9 cellular contexts compared by ENCODE assay signal in the genomic region with DNA sequence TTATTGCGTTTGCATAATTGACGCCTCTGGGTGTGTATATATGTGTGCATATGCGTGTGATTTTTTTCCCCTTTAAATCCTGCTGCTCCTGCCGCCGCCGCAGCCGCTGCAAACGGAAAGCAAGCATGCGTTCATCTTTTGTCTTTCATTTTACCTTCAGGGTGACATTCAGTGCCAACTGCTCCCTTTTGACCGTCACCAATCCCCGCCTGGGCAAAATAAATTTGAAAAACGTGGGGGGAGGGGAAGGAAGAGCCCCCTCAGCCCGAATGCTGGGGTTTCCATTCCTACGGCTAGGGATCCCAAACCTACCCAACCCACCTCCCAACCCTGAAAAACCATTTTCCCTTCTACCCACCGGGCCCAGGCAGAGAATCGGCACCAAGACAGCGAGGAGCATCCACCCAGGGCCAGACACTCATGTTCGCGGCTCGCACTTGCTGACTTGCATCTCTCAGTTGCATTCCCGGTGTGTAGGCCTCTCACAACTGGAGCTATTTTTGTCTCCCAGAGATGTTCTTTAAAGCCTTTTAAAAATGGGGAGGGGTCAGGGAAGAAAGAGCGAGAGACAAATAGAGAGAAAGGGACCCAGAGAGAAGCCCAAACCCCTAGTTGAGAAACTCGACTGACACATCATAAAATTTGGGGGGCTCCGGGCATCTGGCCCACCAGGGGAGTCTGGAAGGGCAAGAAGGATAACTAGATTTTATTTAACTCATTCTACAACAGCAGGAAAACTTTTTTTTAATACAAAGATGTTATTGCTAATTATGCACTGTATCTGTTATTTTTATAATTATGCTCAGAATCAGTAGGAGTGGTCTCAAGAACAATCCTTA.
DNase-seq lines count a peak whose midpoint lies in the region; ATAC-seq and TF ChIP-seq lines count a peak whose summit lies in the region.
"Had no signal": no experiment of that assay in that cellular context is flagged by ENCODE, and none has a peak within 500 bp of the region (broad histone marks: within the 10 kb centered on the region; RNA-seq: fewer than 3 reads in every experiment).

No MANE protein-coding gene starts in this region.

- H2AFZ ChIP-seq in GM23338, result peak overlapping the region; percentile 77

- H3K4me1 ChIP-seq in GM23338 (ENCODE audit: insufficient read depth), result peaks cover 29% of the 10 kb centered on the region
- H3K4me1 ChIP-seq in SJSA1 (replicated peaks), result 0 out of 2 replicates have a peak, but pooled peaks cover 3% of the 10 kb centered on the region
- H3K4me1 ChIP-seq in left ventricle myocardium inferior, result peaks cover 30% of the 10 kb centered on the region
- peaks cover 3% of the 10 kb centered on the region for H3K4me1 ChIP-seq in rectal smooth muscle tissue (ENCODE audit: control insufficient read depth, insufficient read depth, low read length)

- H3K27ac Mint-ChIP-seq in GM23338, result no peak overlapping the region
- H3K27ac Mint-ChIP-seq: activated naive CD4-positive, alpha-beta T cell treated with anti-CD3 and anti-CD28 coated beads for 36 hours had no signal

- no peaks in the 10 kb centered on the region for H3F3A ChIP-seq in GM23338 (replicated peaks; ENCODE audit: low read depth)

- H3K27me3 ChIP-seq in GM23338 (ENCODE audit: insufficient read depth) (peaks cover 76% of the 10 kb centered on the region), SJSA1 (replicated peaks) (peaks cover 6% of the 10 kb centered on the region; the same call in 1 of the 2 replicates), left ventricle myocardium inferior (ENCODE audit: low read depth) (peaks cover 21% of the 10 kb centered on the region), rectal smooth muscle tissue (ENCODE audit: control insufficient read depth, insufficient read depth, low read length) (no peaks in the 10 kb centered on the region)

- H3K9me2 ChIP-seq in GM23338 (ENCODE audit: insufficient read depth), result no peaks in the 10 kb centered on the region

- peaks cover 5% of the 10 kb centered on the region; the same call in 1 of the 2 replicates for H4K20me1 ChIP-seq in GM23338 (replicated peaks; ENCODE audit: insufficient read depth)

- H3K27me3 Mint-ChIP-seq in GM23338 (ENCODE audit: insufficient read depth, low read depth, poor library complexity), result peaks cover 36% of the 10 kb centered on the region

- H3K4me2 ChIP-seq in GM23338, result peak overlapping the region; percentile 88

- TF ChIP-seq CTCF in GM23338 (conservative IDR thresholded peaks at IDR 0.05; ENCODE audit: low read depth in 2 of 2) (no peak), left ventricle myocardium inferior (IDR thresholded peaks at IDR 0.05; ENCODE audit: borderline replicate concordance) (no peak)

- H3K9me3 ChIP-seq in SJSA1 (replicated peaks) (no peaks in the 10 kb centered on the region), left ventricle myocardium inferior (replicated peaks) (no peaks in the 10 kb centered on the region)

- no peak overlapping the region for H3K27ac ChIP-seq in GM23338 (ENCODE audit: low read depth)
- H3K27ac ChIP-seq in SJSA1, result no peak overlapping the region
- H3K27ac ChIP-seq in left ventricle myocardium inferior (replicated peaks), result peak overlapping the region; percentile 92
- peak overlapping the region; percentile 56 for H3K27ac ChIP-seq in rectal smooth muscle tissue (ENCODE audit: low read depth, low read length)

- ATAC-seq in GM23338, result no peak; the same call in 2 of the 3 replicates
- ATAC-seq in GM19467 (IDR thresholded peaks at IDR 0.05; ENCODE audit: unreplicated experiment), result no peak

- H3K4me3 Mint-ChIP-seq in GM23338, result peak overlapping the region; percentile 88
- H3K4me3 Mint-ChIP-seq: activated naive CD4-positive, alpha-beta T cell treated with anti-CD3 and anti-CD28 coated beads for 36 hours had no signal

- peak overlapping the region; percentile 65 for H3K4me3 ChIP-seq in GM23338
- H3K4me3 ChIP-seq in SJSA1, result peak overlapping the region; percentile 34; the same call in 1 of the 2 replicates
- H3K4me3 ChIP-seq in left ventricle myocardium inferior, result peak overlapping the region; percentile 73
- H3K4me3 ChIP-seq in rectal smooth muscle tissue (ENCODE audit: low read length), result peak overlapping the region; percentile 74

- no peaks in the 10 kb centered on the region for H3K9me3 Mint-ChIP-seq in GM23338
- H3K9me3 Mint-ChIP-seq: activated naive CD4-positive, alpha-beta T cell treated with anti-CD3 and anti-CD28 coated beads for 36 hours had no signal

- no peak overlapping the region for H3K9ac ChIP-seq in rectal smooth muscle tissue (ENCODE audit: low read length)

- H3K4me1 Mint-ChIP-seq in GM23338, result peaks cover 29% of the 10 kb centered on the region

- no peaks in the 10 kb centered on the region for H3K36me3 ChIP-seq in GM23338 (ENCODE audit: insufficient read depth)
- no peaks in the 10 kb centered on the region for H3K36me3 ChIP-seq in SJSA1
- H3K36me3 ChIP-seq in left ventricle myocardium inferior, result no peaks in the 10 kb centered on the region
- H3K36me3 ChIP-seq in rectal smooth muscle tissue (ENCODE audit: control insufficient read depth, insufficient read depth, low read length), result no peaks in the 10 kb centered on the region

- intact Hi-C loops in left ventricle myocardium inferior (cut with micrococcal nuclease), result no loop called here

- H3K79me2 ChIP-seq in GM23338 (replicated peaks; ENCODE audit: insufficient read depth), result no peaks in the 10 kb centered on the region

- H3K36me3 Mint-ChIP-seq in GM23338 (ENCODE audit: low read depth), result no peaks in the 10 kb centered on the region

- DNase-seq in GM23338 (ENCODE audit: low spot score) (peak; percentile 17), SJSA1 (ENCODE audit: low read depth in 1 of 2, low spot score in 2 of 2) (no peak), left ventricle myocardium inferior (peak; percentile 20), NCI-H82 treated with DMSO at 0.1 percent for 48 hours (lab: John Stamatoyannopoulos, UW; ENCODE audit: unreplicated experiment) (no peak)
- DNase-seq in stimulated activated CD4-positive, alpha-beta T cell treated with anti-CD3 and anti-CD28 coated beads, Interleukin-4, amount 100 ng/mL, for 4 hours, result no peak
- DNase-seq in activated effector memory CD4-positive, alpha-beta T cell treated with Interleukin-2 at 50 U/mL for 16 hours, result no peak
- DNase-seq: activated naive CD4-positive, alpha-beta T cell treated with anti-CD3 and anti-CD28 coated beads for 36 hours had no signal

TF ChIP-seq in GM23338, 12 proteins besides CTCF, POLR2A, EP300 and RAD21 (continues in another document):
- TF ChIP-seq, protein P1, sequence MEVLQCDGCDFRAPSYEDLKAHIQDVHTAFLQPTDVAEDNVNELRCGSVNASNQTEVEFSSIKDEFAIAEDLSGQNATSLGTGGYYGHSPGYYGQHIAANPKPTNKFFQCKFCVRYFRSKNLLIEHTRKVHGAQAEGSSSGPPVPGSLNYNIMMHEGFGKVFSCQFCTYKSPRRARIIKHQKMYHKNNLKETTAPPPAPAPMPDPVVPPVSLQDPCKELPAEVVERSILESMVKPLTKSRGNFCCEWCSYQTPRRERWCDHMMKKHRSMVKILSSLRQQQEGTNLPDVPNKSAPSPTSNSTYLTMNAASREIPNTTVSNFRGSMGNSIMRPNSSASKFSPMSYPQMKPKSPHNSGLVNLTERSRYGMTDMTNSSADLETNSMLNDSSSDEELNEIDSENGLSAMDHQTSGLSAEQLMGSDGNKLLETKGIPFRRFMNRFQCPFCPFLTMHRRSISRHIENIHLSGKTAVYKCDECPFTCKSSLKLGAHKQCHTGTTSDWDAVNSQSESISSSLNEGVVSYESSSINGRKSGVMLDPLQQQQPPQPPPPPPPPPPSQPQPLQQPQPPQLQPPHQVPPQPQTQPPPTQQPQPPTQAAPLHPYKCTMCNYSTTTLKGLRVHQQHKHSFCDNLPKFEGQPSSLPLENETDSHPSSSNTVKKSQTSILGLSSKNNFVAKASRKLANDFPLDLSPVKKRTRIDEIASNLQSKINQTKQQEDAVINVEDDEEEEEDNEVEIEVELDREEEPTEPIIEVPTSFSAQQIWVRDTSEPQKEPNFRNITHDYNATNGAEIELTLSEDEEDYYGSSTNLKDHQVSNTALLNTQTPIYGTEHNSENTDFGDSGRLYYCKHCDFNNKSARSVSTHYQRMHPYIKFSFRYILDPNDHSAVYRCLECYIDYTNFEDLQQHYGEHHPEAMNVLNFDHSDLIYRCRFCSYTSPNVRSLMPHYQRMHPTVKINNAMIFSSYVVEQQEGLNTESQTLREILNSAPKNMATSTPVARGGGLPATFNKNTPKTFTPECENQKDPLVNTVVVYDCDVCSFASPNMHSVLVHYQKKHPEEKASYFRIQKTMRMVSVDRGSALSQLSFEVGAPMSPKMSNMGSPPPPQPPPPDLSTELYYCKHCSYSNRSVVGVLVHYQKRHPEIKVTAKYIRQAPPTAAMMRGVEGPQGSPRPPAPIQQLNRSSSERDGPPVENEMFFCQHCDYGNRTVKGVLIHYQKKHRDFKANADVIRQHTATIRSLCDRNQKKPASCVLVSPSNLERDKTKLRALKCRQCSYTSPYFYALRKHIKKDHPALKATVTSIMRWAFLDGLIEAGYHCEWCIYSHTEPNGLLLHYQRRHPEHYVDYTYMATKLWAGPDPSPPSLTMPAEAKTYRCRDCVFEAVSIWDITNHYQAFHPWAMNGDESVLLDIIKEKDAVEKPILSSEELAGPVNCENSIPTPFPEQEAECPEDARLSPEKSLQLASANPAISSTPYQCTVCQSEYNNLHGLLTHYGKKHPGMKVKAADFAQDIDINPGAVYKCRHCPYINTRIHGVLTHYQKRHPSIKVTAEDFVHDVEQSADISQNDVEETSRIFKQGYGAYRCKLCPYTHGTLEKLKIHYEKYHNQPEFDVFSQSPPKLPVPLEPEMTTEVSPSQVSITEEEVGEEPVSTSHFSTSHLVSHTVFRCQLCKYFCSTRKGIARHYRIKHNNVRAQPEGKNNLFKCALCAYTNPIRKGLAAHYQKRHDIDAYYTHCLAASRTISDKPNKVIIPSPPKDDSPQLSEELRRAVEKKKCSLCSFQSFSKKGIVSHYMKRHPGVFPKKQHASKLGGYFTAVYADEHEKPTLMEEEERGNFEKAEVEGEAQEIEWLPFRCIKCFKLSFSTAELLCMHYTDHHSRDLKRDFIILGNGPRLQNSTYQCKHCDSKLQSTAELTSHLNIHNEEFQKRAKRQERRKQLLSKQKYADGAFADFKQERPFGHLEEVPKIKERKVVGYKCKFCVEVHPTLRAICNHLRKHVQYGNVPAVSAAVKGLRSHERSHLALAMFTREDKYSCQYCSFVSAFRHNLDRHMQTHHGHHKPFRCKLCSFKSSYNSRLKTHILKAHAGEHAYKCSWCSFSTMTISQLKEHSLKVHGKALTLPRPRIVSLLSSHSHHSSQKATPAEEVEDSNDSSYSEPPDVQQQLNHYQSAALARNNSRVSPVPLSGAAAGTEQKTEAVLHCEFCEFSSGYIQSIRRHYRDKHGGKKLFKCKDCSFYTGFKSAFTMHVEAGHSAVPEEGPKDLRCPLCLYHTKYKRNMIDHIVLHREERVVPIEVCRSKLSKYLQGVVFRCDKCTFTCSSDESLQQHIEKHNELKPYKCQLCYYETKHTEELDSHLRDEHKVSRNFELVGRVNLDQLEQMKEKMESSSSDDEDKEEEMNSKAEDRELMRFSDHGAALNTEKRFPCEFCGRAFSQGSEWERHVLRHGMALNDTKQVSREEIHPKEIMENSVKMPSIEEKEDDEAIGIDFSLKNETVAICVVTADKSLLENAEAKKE (CRISPR knock-in tag; IDR thresholded peaks at IDR 0.05), result no peak
- TF ChIP-seq EZH2phosphoT487 (IDR thresholded peaks at IDR 0.05; ENCODE audit: unreplicated experiment) (no peak), POLR2AphosphoS5 (IDR thresholded peaks at IDR 0.05; ENCODE audit: low read depth) (no peak), ZNF114 (CRISPR knock-in tag; IDR thresholded peaks at IDR 0.05) (no peak)

Comparison
In these comparisons a context has a peak if more than half of its experiments do, and no peak if none do; other contexts are left out.
1. DNase-seq: peak in GM23338 (single experiment) and left ventricle myocardium inferior (single experiment); none in SJSA1 (0 of 2), stimulated activated CD4-positive, alpha-beta T cell treated with anti-CD3 and anti-CD28 coated beads, Interleukin-4, amount 100 ng/mL, for 4 hours (0 of 2), NCI-H82 treated with DMSO at 0.1 percent for 48 hours (single experiment) and activated effector memory CD4-positive, alpha-beta T cell treated with Interleukin-2 at 50 U/mL for 16 hours (single experiment).
2. H3K27ac ChIP-seq: peak in left ventricle myocardium inferior (single experiment) and rectal smooth muscle tissue (single experiment); none in GM23338 (single experiment) and SJSA1 (single experiment).
3. Peak in every context shown above with its lines, with median percentiles within 50 percentile points of each other: H3K4me3 ChIP-seq.